Comparison of ENCODE assay signal across 8 cellular contexts in the genomic region with DNA sequence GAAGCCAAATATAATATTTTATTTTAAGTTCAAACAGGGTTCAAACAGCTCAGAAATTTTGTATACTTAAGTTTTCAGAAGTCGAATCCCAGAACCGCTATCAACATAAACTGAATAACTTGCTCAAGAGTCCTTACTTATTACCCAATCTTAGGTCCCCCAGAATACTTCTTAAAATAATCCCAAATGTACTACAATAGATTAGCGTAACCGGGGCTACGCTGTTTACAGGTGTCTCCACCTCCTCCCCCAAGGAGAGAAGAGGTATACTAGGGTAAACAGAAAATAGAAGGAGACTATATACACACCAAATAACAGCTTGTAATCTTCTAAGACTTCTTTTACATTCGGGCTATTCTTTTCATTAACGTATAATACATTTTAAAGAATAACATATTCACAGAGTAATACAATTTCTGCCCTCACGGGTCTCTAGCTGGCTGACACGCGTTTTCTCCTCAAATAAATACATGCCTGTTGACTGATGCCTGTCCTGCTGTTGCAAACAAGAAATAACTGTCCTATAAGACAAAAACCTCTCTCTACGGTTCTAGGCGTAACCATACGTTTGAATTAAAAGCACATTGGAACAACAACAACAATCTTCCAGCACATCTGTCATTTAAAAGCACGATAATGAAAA. TPM values are rescaled to one million over a fixed set of nuclear protein-coding genes. Genes with fewer than 3 reads are reported as not detected.
A peak's percentile ranks its signal among the peaks of the same experiment; 100 is the strongest.
DNase-seq lines count a peak whose midpoint lies in the region; ATAC-seq and TF ChIP-seq lines count a peak whose summit lies in the region.

No MANE protein-coding gene starts in this region.

- H3K36me3 Mint-ChIP-seq in Caco-2 (ENCODE audit: insufficient read depth, unreplicated experiment) = peaks cover 8% of the 10 kb centered on the region
- H3K36me3 Mint-ChIP-seq in IgD-negative memory B cell = peaks cover 8% of the 10 kb centered on the region
- peaks cover 19% of the 10 kb centered on the region for H3K36me3 Mint-ChIP-seq in activated T-helper 2 cell treated with anti-CD3 and anti-CD28 coated beads, Interferon-gamma antibody, Interleukin-2, Interleukin-4, amounts not matched to agents 10 μg/mL and 5 μg/mL and 100 μg/mL, durations not matched to agents 14 hours and 24 hours and 36 hours (ENCODE audit: low read depth)
- H3K36me3 Mint-ChIP-seq in stimulated activated effector memory CD8-positive, alpha-beta T cell treated with anti-CD3 and anti-CD28 coated beads, Interleukin-12 subunit alpha, Interleukin-12 subunit beta, amount 100 ng/mL, for 72 hours = peaks cover 37% of the 10 kb centered on the region

- no peaks in the 10 kb centered on the region for H3K9me3 Mint-ChIP-seq in Caco-2 (ENCODE audit: unreplicated experiment)
- H3K9me3 Mint-ChIP-seq in IgD-negative memory B cell = no peaks in the 10 kb centered on the region
- H3K9me3 Mint-ChIP-seq in activated T-helper 2 cell treated with anti-CD3 and anti-CD28 coated beads, Interferon-gamma antibody, Interleukin-2, Interleukin-4, amounts not matched to agents 10 μg/mL and 5 μg/mL and 100 μg/mL, durations not matched to agents 14 hours and 24 hours and 36 hours = no peaks in the 10 kb centered on the region
- no peaks in the 10 kb centered on the region for H3K9me3 Mint-ChIP-seq in stimulated activated effector memory CD8-positive, alpha-beta T cell treated with anti-CD3 and anti-CD28 coated beads, Interleukin-12 subunit alpha, Interleukin-12 subunit beta, amount 100 ng/mL, for 72 hours

- H3K4me3 Mint-ChIP-seq in Caco-2 (ENCODE audit: unreplicated experiment) (peak overlapping the region; percentile 95), IgD-negative memory B cell (peak overlapping the region; percentile 92 to 97 (median 94))
- H3K4me3 Mint-ChIP-seq in activated T-helper 2 cell treated with anti-CD3 and anti-CD28 coated beads, Interferon-gamma antibody, Interleukin-2, Interleukin-4, amounts not matched to agents 10 μg/mL and 5 μg/mL and 100 μg/mL, durations not matched to agents 14 hours and 24 hours and 36 hours (ENCODE audit: low read depth) = peak overlapping the region; percentile 87
- H3K4me3 Mint-ChIP-seq in stimulated activated effector memory CD8-positive, alpha-beta T cell treated with anti-CD3 and anti-CD28 coated beads, Interleukin-12 subunit alpha, Interleukin-12 subunit beta, amount 100 ng/mL, for 72 hours = peak overlapping the region; percentile 91

- H3K27ac ChIP-seq in iPS DF 6.9 (ENCODE audit: low read length) = no peak overlapping the region

- POLR2A ChIA-PET in Caco-2 (lab: Charles Lee) = interaction anchor here (0.6 to 2.0 kb wide), 4 partner anchors 42 to 180 kb away, joined by 3 to 12 read pairs (median 8); a partner anchor contains a TSS

- intact Hi-C loops in Caco-2 (cut with micrococcal nuclease; ENCODE audit: unreplicated experiment) = no loop called here
- intact Hi-C loops in activated T-helper 2 cell treated with anti-CD3 and anti-CD28 coated beads, Interferon-gamma antibody, Interleukin-2, Interleukin-4, amounts not matched to agents 10 μg/mL and 5 μg/mL and 100 μg/mL, durations not matched to agents 14 hours and 24 hours and 36 hours (cut with micrococcal nuclease) = loop anchor here (1.0 kb wide), 1 partner anchor 96 kb away; no protein-coding TSS in a partner anchor

- H3K4me1 ChIP-seq in Caco-2 = peaks cover 15% of the 10 kb centered on the region; the same call in 1 of the 2 replicates
- no peaks in the 10 kb centered on the region for H3K4me1 ChIP-seq in iPS DF 6.9 (ENCODE audit: control insufficient read depth, insufficient read depth, low read length)

- H3K9me3 ChIP-seq in Caco-2 (no peaks in the 10 kb centered on the region), iPS DF 6.9 (ENCODE audit: control insufficient read depth, insufficient read depth, low read length) (no peaks in the 10 kb centered on the region)

- no peaks in the 10 kb centered on the region for H3K36me3 ChIP-seq in Caco-2 (ENCODE audit: control insufficient read depth, insufficient read depth, low read length)
- no peaks in the 10 kb centered on the region for H3K36me3 ChIP-seq in iPS DF 6.9 (ENCODE audit: control insufficient read depth, insufficient read depth, low read length)

- DNase-seq in Caco-2 = no peak
- no peak for DNase-seq in activated T-helper 2 cell treated with anti-CD3 and anti-CD28 coated beads, Interferon-gamma antibody, Interleukin-2, Interleukin-4, amounts not matched to agents 10 μg/mL and 5 μg/mL and 100 μg/mL, durations not matched to agents 14 hours and 24 hours and 36 hours (ENCODE audit: low spot score)
- DNase-seq in iPS DF 6.9 (ENCODE audit: low read depth, low spot score) = no peak
- DNase-seq in stimulated activated effector memory CD8-positive, alpha-beta T cell treated with anti-CD3 and anti-CD28 coated beads, Interleukin-12 subunit alpha, Interleukin-12 subunit beta, amount 100 ng/mL, for 72 hours (ENCODE audit: low spot score in 2 of 2) = no peak
- DNase-seq in stimulated activated CD4-positive, alpha-beta T cell treated with anti-CD3 and anti-CD28 coated beads, Interleukin-2, amount 100 ng/mL, for 48 hours = no peak

- H3K27me3 ChIP-seq in Caco-2 (replicated peaks; ENCODE audit: control insufficient read depth, insufficient read depth, low read length) = no peaks in the 10 kb centered on the region
- no peaks in the 10 kb centered on the region for H3K27me3 ChIP-seq in iPS DF 6.9 (ENCODE audit: control insufficient read depth, insufficient read depth, low read length)

- no peaks in the 10 kb centered on the region for H3K27me3 Mint-ChIP-seq in Caco-2 (ENCODE audit: insufficient read depth, unreplicated experiment)
- H3K27me3 Mint-ChIP-seq in IgD-negative memory B cell = no peaks in the 10 kb centered on the region
- no peaks in the 10 kb centered on the region for H3K27me3 Mint-ChIP-seq in activated T-helper 2 cell treated with anti-CD3 and anti-CD28 coated beads, Interferon-gamma antibody, Interleukin-2, Interleukin-4, amounts not matched to agents 10 μg/mL and 5 μg/mL and 100 μg/mL, durations not matched to agents 14 hours and 24 hours and 36 hours (ENCODE audit: low read depth)

- TSS peak; percentile 43 for BruUV-seq in Caco-2 (replicated peaks; lab: Mats Ljungman, UMichigan)

- TF ChIP-seq CTCF in Caco-2 (IDR thresholded peaks at IDR 0.05; ENCODE audit: insufficient read depth in 1 of 2, low read depth in 1 of 2, low read length in 1 of 2, severe bottlenecking in 1 of 2, unreplicated experiment in 1 of 2) = no peak

- H3K4me3 ChIP-seq in Caco-2 (ENCODE audit: low read depth, low read length) = peak overlapping the region; percentile 74
- peak overlapping the region; percentile 81; the same call in 1 of the 2 replicates for H3K4me3 ChIP-seq in iPS DF 6.9 (ENCODE audit: low read length)

- H3K27ac Mint-ChIP-seq in Caco-2 (ENCODE audit: unreplicated experiment) = peak overlapping the region; percentile 71
- H3K27ac Mint-ChIP-seq in IgD-negative memory B cell = peak overlapping the region; percentile 98 to 99 (median 98)
- peak overlapping the region; percentile 83 for H3K27ac Mint-ChIP-seq in activated T-helper 2 cell treated with anti-CD3 and anti-CD28 coated beads, Interferon-gamma antibody, Interleukin-2, Interleukin-4, amounts not matched to agents 10 μg/mL and 5 μg/mL and 100 μg/mL, durations not matched to agents 14 hours and 24 hours and 36 hours
- H3K27ac Mint-ChIP-seq in stimulated activated effector memory CD8-positive, alpha-beta T cell treated with anti-CD3 and anti-CD28 coated beads, Interleukin-12 subunit alpha, Interleukin-12 subunit beta, amount 100 ng/mL, for 72 hours = peak overlapping the region; percentile 99

- H3K4me1 Mint-ChIP-seq in Caco-2 (ENCODE audit: low read depth, unreplicated experiment) (peaks cover 7% of the 10 kb centered on the region), IgD-negative memory B cell (peaks cover 26 to 43% (median 37%) of the 10 kb centered on the region in 3 donors)
- H3K4me1 Mint-ChIP-seq in activated T-helper 2 cell treated with anti-CD3 and anti-CD28 coated beads, Interferon-gamma antibody, Interleukin-2, Interleukin-4, amounts not matched to agents 10 μg/mL and 5 μg/mL and 100 μg/mL, durations not matched to agents 14 hours and 24 hours and 36 hours (ENCODE audit: low read depth) = peaks cover 51% of the 10 kb centered on the region
- H3K4me1 Mint-ChIP-seq in stimulated activated effector memory CD8-positive, alpha-beta T cell treated with anti-CD3 and anti-CD28 coated beads, Interleukin-12 subunit alpha, Interleukin-12 subunit beta, amount 100 ng/mL, for 72 hours = peaks cover 48% of the 10 kb centered on the region

- CTCF ChIA-PET in Caco-2 (lab: Charles Lee) = interaction anchor here (0.5 to 1.6 kb wide), 2 partner anchors 42 to 68 kb away, joined by 3 to 4 read pairs; no protein-coding TSS in a partner anchor

- no peak for ATAC-seq in stimulated activated effector memory CD8-positive, alpha-beta T cell treated with anti-CD3 and anti-CD28 coated beads, Interleukin-12 subunit alpha, Interleukin-12 subunit beta, amount 100 ng/mL, for 72 hours
- ATAC-seq in GM18520 (IDR thresholded peaks at IDR 0.05; ENCODE audit: unreplicated experiment) (no peak), HG02798 (IDR thresholded peaks at IDR 0.05; ENCODE audit: poor library complexity, unreplicated experiment) (no peak)

- no CpG with 5 or more reads among the region's 14 CpGs for WGBS in iPS DF 6.9 (ENCODE audit: insufficient coverage, insufficient read length)

RNA-seq across cellular contexts. Expression of a gene that starts 1.3 kb away (rescaled TPM):
- total RNA-seq in Caco-2 (2022) = 12.7 and 12.9 TPM in 2 replicates
- 24.7 TPM for polyA plus RNA-seq in IgD-negative memory B cell
- total RNA-seq in activated T-helper 2 cell treated with anti-CD3 and anti-CD28 coated beads, Interferon-gamma antibody, Interleukin-2, Interleukin-4, amounts not matched to agents 10 μg/mL and 5 μg/mL and 100 μg/mL, durations not matched to agents 14 hours and 24 hours and 36 hours = 62.3 and 65.8 TPM in 2 replicates
